In the genomic region with DNA sequence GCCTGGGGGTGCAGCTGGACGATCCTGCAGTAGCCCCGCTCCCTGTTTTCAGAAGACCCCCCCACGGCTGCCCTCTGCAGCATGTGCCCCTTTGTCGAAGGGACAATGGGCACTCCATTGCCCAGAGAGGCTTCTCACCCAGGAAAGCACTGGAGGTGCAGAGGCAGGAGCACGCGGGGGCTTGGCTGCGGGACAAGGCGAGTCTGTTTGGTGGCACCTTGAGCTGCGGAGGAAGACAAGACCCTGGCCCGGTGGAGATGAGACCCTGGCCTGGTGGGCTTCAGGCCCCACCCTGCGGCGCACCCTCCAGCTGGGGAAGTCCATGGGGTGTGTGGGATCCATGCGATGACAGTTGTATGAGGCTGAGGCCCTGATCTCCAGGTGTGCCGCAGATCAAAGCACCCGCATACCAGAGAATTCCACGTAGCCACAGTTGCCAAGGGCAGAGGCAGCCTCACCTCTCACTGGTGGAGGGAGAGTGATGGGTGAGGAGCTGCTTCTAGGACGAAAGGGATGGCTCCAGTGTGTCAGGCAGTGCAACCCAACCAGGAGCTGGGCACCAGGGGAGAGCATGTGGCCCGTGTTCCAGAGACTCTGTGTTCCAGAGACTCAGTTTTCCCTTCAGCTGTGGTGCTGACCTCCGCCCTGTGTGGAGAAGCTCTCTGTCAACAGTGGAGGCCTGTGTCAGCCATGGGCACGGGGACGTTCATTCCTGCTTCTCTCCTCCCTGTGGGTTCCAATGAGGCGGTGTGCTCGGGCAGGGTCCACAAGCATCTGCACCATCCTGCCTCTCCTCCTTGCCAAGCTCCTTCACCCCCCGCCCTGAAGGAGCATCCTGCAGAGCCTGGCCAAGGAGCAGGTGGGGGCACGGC, we compare ENCODE assay signal across 26 cellular contexts. TPM values are rescaled to one million over a fixed set of nuclear protein-coding genes. Genes with fewer than 3 reads are reported as not detected.
DNase-seq lines count a peak whose midpoint lies in the region; ATAC-seq, FAIRE-seq and TF ChIP-seq lines count a peak whose summit lies in the region.
"Had no signal": no experiment of that assay in that cellular context is flagged by ENCODE, and none has a peak within 500 bp of the region (broad histone marks: within the 10 kb centered on the region; RNA-seq: fewer than 3 reads in every experiment).

No MANE protein-coding gene starts in this region.

- CTCF ChIA-PET in WTC11 (lab: Charles Lee), result interaction anchor here (0.9 to 1.6 kb wide), 4 partner anchors 40 to 183 kb away, joined by 3 to 5 read pairs (median 4); no protein-coding TSS in a partner anchor

- no peak overlapping the region for H3K4me3 Mint-ChIP-seq in WTC11
- no peak overlapping the region for H3K4me3 Mint-ChIP-seq in nephron progenitor cell
- H3K4me3 Mint-ChIP-seq: CD8-positive, alpha-beta T cell; HFFc6 had no signal

- FAIRE-seq in kidney (lab: Jason Lieb, UNC), result no peak
- FAIRE-seq: G401.6, HTR-8/SVneo had no signal

- H3K27ac ChIP-seq in kidney (ENCODE audit: low read depth in 2 of 2, low read length in 2 of 2), result no peak overlapping the region
- H3K27ac ChIP-seq in spleen, result no peak overlapping the region
- H3K27ac ChIP-seq: GM23248, KMS-11, SK-N-MC had no signal

- H3K9me3 Mint-ChIP-seq in WTC11, result no peaks in the 10 kb centered on the region
- no peaks in the 10 kb centered on the region for H3K9me3 Mint-ChIP-seq in nephron progenitor cell
- H3K9me3 Mint-ChIP-seq: CD8-positive, alpha-beta T cell; HFFc6 had no signal

- intact Hi-C loops in Right ventricle myocardium superior (cut with DNase I), result no loop called here
- intact Hi-C loops in cardiac septum (cut with DNase I), result no loop called here
- intact Hi-C loops in kidney (cut with DNase I), result no loop called here
- intact Hi-C loops in spleen (cut with DNase I; ENCODE audit: low total_unique reads), result no loop called here

- H3K4me1 Mint-ChIP-seq in WTC11 (peaks cover 8% of the 10 kb centered on the region), nephron progenitor cell (peaks cover 9% of the 10 kb centered on the region)

- ATAC-seq in Right ventricle myocardium superior (ENCODE audit: poor library complexity), result no peak
- no peak for ATAC-seq in WTC11
- ATAC-seq in HG02840 (IDR thresholded peaks at IDR 0.05; ENCODE audit: low FRiP score, unreplicated experiment), result no peak
- ATAC-seq: CD8-positive, alpha-beta T cell had no signal

- H3K36me3 Mint-ChIP-seq in WTC11 (no peaks in the 10 kb centered on the region), nephron progenitor cell (ENCODE audit: low read depth) (no peaks in the 10 kb centered on the region)
- H3K36me3 Mint-ChIP-seq: CD8-positive, alpha-beta T cell had no signal

- 87 to 92% (median 90%) methylated on average over 17 to 25 of the region's 25 CpGs for WGBS in spleen, 5 donors

- H3K27me3 Mint-ChIP-seq in WTC11 (ENCODE audit: low read depth) (peaks cover 70% of the 10 kb centered on the region), nephron progenitor cell (ENCODE audit: low read depth, poor library complexity) (peaks cover 94% of the 10 kb centered on the region)

- TF ChIP-seq POLR2A in spleen (IDR thresholded peaks at IDR 0.05), result no peak

- no peak for TF ChIP-seq CTCF in WTC11 (IDR thresholded peaks at IDR 0.05)
- no peak for TF ChIP-seq CTCF in kidney (IDR thresholded peaks at IDR 0.05; ENCODE audit: borderline replicate concordance, extremely low read depth, insufficient read depth)
- no peak for TF ChIP-seq CTCF in spleen (IDR thresholded peaks at IDR 0.05 in 8 of 11, conservative IDR thresholded peaks at IDR 0.05 in 3 of 11)
- TF ChIP-seq CTCF in nephron progenitor cell (IDR thresholded peaks at IDR 0.05), result no peak

- POLR2A ChIA-PET in WTC11 (lab: Charles Lee), result interaction anchor here (0.6 kb wide), 1 partner anchor 279 kb away, joined by 3 read pairs; no protein-coding TSS in a partner anchor

- no peak overlapping the region for H3K4me3 ChIP-seq in kidney (ENCODE audit: low read length in 2 of 2)
- no peak overlapping the region for H3K4me3 ChIP-seq in spleen
- H3K4me3 ChIP-seq: GM23248, HAP-1, SK-N-MC had no signal

- H3K4me1 ChIP-seq in kidney (ENCODE audit: control insufficient read depth in 1 of 2, insufficient read depth in 1 of 2, low read depth in 1 of 2, low read length in 2 of 2) (peaks cover 0 to 3% of the 10 kb centered on the region in 2 donors), spleen (peaks cover 14 to 58% (median 48%) of the 10 kb centered on the region in 6 donors)

- no peak overlapping the region for H3K27ac Mint-ChIP-seq in WTC11
- H3K27ac Mint-ChIP-seq in nephron progenitor cell, result no peak overlapping the region
- H3K27ac Mint-ChIP-seq: CD8-positive, alpha-beta T cell; HFFc6 had no signal

- DNase-seq in Right ventricle myocardium superior, result peak; percentile 26
- DNase-seq in cardiac septum (ENCODE audit: low spot score), result no peak
- peak; percentile 6 for DNase-seq in WTC11 (ENCODE audit: low spot score)
- DNase-seq in kidney, result peak; percentile 52
- peak; percentile 61 for DNase-seq in spleen
- no peak for DNase-seq in anterior cingulate cortex (lab: John Stamatoyannopoulos, UW)
- no peak for DNase-seq in nephron progenitor cell
- DNase-seq: AML-193; C1 segment of cervical spinal cord; Caco-2; CD8-positive, alpha-beta T cell; GM23248; HFFc6; MM.1S; NCI-H1694; NCI-H2029 treated with DMSO at 0.1 percent for 48 hours; NCI-H526 treated with DMSO at 0.1 percent for 48 hours; RPMI8226; SIG-M5 had no signal

- no peaks in the 10 kb centered on the region for H3K9me3 ChIP-seq in kidney (ENCODE audit: control insufficient read depth in 1 of 2, low read length in 2 of 2)
- H3K9me3 ChIP-seq in spleen, result no peaks in the 10 kb centered on the region
- H3K9me3 ChIP-seq: Caco-2, HAP-1 had no signal

- no peak overlapping the region for H3K9ac ChIP-seq in kidney (ENCODE audit: low read length in 2 of 2)
- H3K9ac ChIP-seq: GM23248, KMS-11 had no signal

- H3K27me3 ChIP-seq in spleen (replicated peaks in 1 of 7), result peaks cover 0 to 100% (median 64%) of the 10 kb centered on the region in 7 donors

- H3K36me3 ChIP-seq in kidney (ENCODE audit: control insufficient read depth in 1 of 2, insufficient read depth in 2 of 2, low read length in 2 of 2), result no peaks in the 10 kb centered on the region
- no peaks in the 10 kb centered on the region for H3K36me3 ChIP-seq in spleen

TF ChIP-seq in WTC11, 78 proteins besides CTCF, POLR2A, EP300 and RAD21 (continues in another document):
- no peak for TF ChIP-seq NR3C1 (CRISPR knock-in tag; conservative IDR thresholded peaks at IDR 0.05; ENCODE audit: low read depth)
- TF ChIP-seq, protein P1, sequence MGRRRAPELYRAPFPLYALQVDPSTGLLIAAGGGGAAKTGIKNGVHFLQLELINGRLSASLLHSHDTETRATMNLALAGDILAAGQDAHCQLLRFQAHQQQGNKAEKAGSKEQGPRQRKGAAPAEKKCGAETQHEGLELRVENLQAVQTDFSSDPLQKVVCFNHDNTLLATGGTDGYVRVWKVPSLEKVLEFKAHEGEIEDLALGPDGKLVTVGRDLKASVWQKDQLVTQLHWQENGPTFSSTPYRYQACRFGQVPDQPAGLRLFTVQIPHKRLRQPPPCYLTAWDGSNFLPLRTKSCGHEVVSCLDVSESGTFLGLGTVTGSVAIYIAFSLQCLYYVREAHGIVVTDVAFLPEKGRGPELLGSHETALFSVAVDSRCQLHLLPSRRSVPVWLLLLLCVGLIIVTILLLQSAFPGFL (CRISPR knock-in tag; IDR thresholded peaks at IDR 0.05; ENCODE audit: borderline replicate concordance), result no peak
- TF ChIP-seq EMX1 (CRISPR knock-in tag; IDR thresholded peaks at IDR 0.05), result no peak
- TF ChIP-seq ZNF317 (CRISPR knock-in tag; IDR thresholded peaks at IDR 0.05; ENCODE audit: borderline replicate concordance, low read depth), result no peak
- no peak for TF ChIP-seq ELF4 (CRISPR knock-in tag; IDR thresholded peaks at IDR 0.05; ENCODE audit: low read depth)
- TF ChIP-seq JUN (CRISPR knock-in tag; IDR thresholded peaks at IDR 0.05), result no peak
- TF ChIP-seq, protein P2, sequence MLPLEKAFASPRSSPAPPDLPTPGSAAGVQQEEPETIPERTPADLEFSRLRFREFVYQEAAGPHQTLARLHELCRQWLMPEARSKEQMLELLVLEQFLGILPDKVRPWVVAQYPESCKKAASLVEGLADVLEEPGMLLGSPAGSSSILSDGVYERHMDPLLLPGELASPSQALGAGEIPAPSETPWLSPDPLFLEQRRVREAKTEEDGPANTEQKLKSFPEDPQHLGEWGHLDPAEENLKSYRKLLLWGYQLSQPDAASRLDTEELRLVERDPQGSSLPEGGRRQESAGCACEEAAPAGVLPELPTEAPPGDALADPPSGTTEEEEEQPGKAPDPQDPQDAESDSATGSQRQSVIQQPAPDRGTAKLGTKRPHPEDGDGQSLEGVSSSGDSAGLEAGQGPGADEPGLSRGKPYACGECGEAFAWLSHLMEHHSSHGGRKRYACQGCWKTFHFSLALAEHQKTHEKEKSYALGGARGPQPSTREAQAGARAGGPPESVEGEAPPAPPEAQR (CRISPR knock-in tag; IDR thresholded peaks at IDR 0.05), result no peak
- TF ChIP-seq TP53 (CRISPR knock-in tag; IDR thresholded peaks at IDR 0.05), result no peak
- TF ChIP-seq NR1H2 (CRISPR knock-in tag; IDR thresholded peaks at IDR 0.05), result no peak
- TF ChIP-seq, protein P3, sequence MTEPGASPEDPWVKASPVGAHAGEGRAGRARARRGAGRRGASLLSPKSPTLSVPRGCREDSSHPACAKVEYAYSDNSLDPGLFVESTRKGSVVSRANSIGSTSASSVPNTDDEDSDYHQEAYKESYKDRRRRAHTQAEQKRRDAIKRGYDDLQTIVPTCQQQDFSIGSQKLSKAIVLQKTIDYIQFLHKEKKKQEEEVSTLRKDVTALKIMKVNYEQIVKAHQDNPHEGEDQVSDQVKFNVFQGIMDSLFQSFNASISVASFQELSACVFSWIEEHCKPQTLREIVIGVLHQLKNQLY (CRISPR knock-in tag; IDR thresholded peaks at IDR 0.05), result no peak
- TF ChIP-seq NFYB (CRISPR knock-in tag; conservative IDR thresholded peaks at IDR 0.05; ENCODE audit: low read depth), result no peak

RNA-seq across cellular contexts. Expression of a gene that starts 10.0 kb away (rescaled TPM):
- total RNA-seq in Right ventricle myocardium superior, result 3.2 TPM
- 0.48 TPM for total RNA-seq in cardiac septum
- 7.9 to 12.8 TPM (median 9.3 TPM) in 3 replicates for total RNA-seq in WTC11 (2021)
- 5.5 TPM for total RNA-seq in kidney
- 0.45 TPM for polyA plus RNA-seq in kidney (ENCODE audit: insufficient read depth, low read depth, low replicate concordance)
- total RNA-seq in spleen, result 10 to 100 TPM in 1 of 7 donors, 1 to 10 TPM in 3, under 1 TPM in 3; 0.23 to 10.5 (median 3.1) TPM
- under 1 TPM; 0.17 to 0.71 (median 0.61) TPM for polyA plus RNA-seq in spleen
- total RNA-seq: CD8-positive, alpha-beta T cell had no signal
- polyA plus RNA-seq: AG04450 had no signal

RNA-seq across cellular contexts. Expression of a gene that starts 47.2 kb away (rescaled TPM):
- total RNA-seq in Right ventricle myocardium superior (not detected), cardiac septum (5.5 TPM), WTC11 (2021) (1.4 to 4.3 TPM (median 3.3 TPM) in 3 replicates), kidney (1.9 TPM), spleen (10 to 100 TPM in 6 of 7 donors, 1 to 10 TPM in 1; 6.9 to 25.4 (median 16.5) TPM)
- polyA plus RNA-seq in kidney (ENCODE audit: insufficient read depth, low read depth, low replicate concordance) (4.1 TPM), spleen (1 to 10 TPM; 4.2 to 5.1 (median 4.8) TPM)

RNA-seq across cellular contexts. Expression of a gene that starts 56.3 kb away (rescaled TPM):
- total RNA-seq in Right ventricle myocardium superior (123 TPM), cardiac septum (191 TPM), WTC11 (2021) (12.6 to 22.4 TPM (median 15.2 TPM) in 3 replicates), kidney (10.4 TPM), spleen (10 to 100 TPM in 6 of 7 donors, 1 to 10 TPM in 1; 9.2 to 19.2 (median 13.1) TPM)
- polyA plus RNA-seq in kidney (ENCODE audit: insufficient read depth, low read depth, low replicate concordance) (13.0 TPM), spleen (1 to 10 TPM; 4.0 to 7.5 (median 4.3) TPM)

Comparison
In these comparisons a context has a peak if more than half of its experiments do, and no peak if none do; other contexts are left out.
1. DNase-seq: peak in Right ventricle myocardium superior (single experiment), WTC11 (single experiment), kidney (single experiment) and spleen (single experiment); none in cardiac septum (single experiment), anterior cingulate cortex (0 of 58) and nephron progenitor cell (single experiment).